1 cellular context compared by ENCODE assay signal in the genomic region with DNA sequence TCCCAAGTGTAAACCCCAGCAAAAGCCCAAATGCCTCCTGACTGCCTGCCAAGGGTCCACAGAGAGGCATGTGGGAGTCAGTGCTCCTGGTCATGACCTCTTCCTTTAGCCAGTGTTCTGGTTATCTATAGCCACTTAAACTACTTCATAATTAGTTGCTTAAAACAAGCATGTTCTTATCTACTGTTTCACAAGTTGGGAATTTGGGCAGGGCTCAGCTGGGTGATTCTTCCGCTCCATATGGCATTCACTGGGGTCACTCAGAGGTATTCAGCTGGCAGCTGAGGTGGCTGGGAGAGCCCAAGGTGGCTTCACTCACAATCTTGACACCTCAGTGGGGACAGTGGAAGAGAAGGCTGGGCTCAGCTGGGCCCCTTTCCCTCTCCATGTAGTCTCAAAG.
TF ChIP-seq lines count a peak whose summit lies in the region.

No MANE protein-coding gene starts in this region.

TF ChIP-seq in K562, 482 proteins besides CTCF, POLR2A, EP300 and RAD21 (continued from another document):
- TF ChIP-seq MLLT1 (IDR thresholded peaks at IDR 0.05) (no peak), ELF2 (CRISPR knock-in tag; IDR thresholded peaks at IDR 0.05) (no peak), RCOR1 (IDR thresholded peaks at IDR 0.05; ENCODE audit: borderline replicate concordance in 1 of 2, low read depth in 2 of 2, low read length in 2 of 2) (peak in 1 of 2 experiments; percentile 63; a peak in 1 of 4 replicates), JUND (IDR thresholded peaks at IDR 0.05; ENCODE audit: borderline replicate concordance, low read depth, low read length) (0 out of 2 replicates have a peak, but pooled peaks have one; percentile 9), JUND (tag; IDR thresholded peaks at IDR 0.05; ENCODE audit: borderline replicate concordance, low read depth, low read length) (no peak), ILF3 (IDR thresholded peaks at IDR 0.05; ENCODE audit: borderline replicate concordance) (no peak), PKNOX1 (IDR thresholded peaks at IDR 0.05) (no peak), KDM1A (IDR thresholded peaks at IDR 0.05) (peak; percentile 36 to 54; a peak in 2 of 4 replicates), TRIM24 (IDR thresholded peaks at IDR 0.05) (peak in 1 of 2 experiments; percentile 57; a peak in 1 of 4 replicates), TCF3 (CRISPR knock-in tag; IDR thresholded peaks at IDR 0.05) (peak; percentile 74), MCM3 (IDR thresholded peaks at IDR 0.05) (no peak), TEAD4 (IDR thresholded peaks at IDR 0.05; ENCODE audit: low read length) (peak; percentile 76), TEAD4 (CRISPR knock-in tag; IDR thresholded peaks at IDR 0.05; ENCODE audit: borderline replicate concordance) (no peak), NFIC (IDR thresholded peaks at IDR 0.05) (peak; percentile 35; the same call in 1 of the 2 replicates), MITF (IDR thresholded peaks at IDR 0.05) (no peak), NR3C1 (CRISPR knock-in tag; IDR thresholded peaks at IDR 0.05) (no peak), NFYB (IDR thresholded peaks at IDR 0.05; ENCODE audit: extremely low read depth, insufficient read length) (no peak), FOSL1 (tag; conservative IDR thresholded peaks at IDR 0.05) (peak; percentile 39; the same call in 1 of the 2 replicates), NR2C2 (CRISPR knock-in tag; IDR thresholded peaks at IDR 0.05) (no peak), NR2C2 (tag; IDR thresholded peaks at IDR 0.05) (0 out of 2 replicates have a peak, but pooled peaks have one; percentile 25), TEAD1 (CRISPR knock-in tag; IDR thresholded peaks at IDR 0.05) (0 out of 4 replicates have a peak, but pooled peaks of 1 of the 2 experiments have one; percentile 37), NCOR1 (IDR thresholded peaks at IDR 0.05) (peak; percentile 63), TBL1XR1 (IDR thresholded peaks at IDR 0.05; ENCODE audit: low read length in 2 of 2) (0 out of 4 replicates have a peak, but pooled peaks of 1 of the 2 experiments have one; percentile 34), KLF16 (IDR thresholded peaks at IDR 0.05) (peak; percentile 73), CEBPG (CRISPR knock-in tag; IDR thresholded peaks at IDR 0.05) (no peak), CEBPG (tag; conservative IDR thresholded peaks at IDR 0.05 in 1 of 2, IDR thresholded peaks at IDR 0.05 in 1 of 2) (0 out of 4 replicates have a peak, but pooled peaks of 1 of the 2 experiments have one; percentile 32), HNRNPUL1 (IDR thresholded peaks at IDR 0.05; ENCODE audit: low read length) (no peak), HDGF (IDR thresholded peaks at IDR 0.05) (no peak), HMG20B (CRISPR knock-in tag; IDR thresholded peaks at IDR 0.05) (no peak), ZNF778 (CRISPR knock-in tag; IDR thresholded peaks at IDR 0.05) (no peak), FIP1L1 (IDR thresholded peaks at IDR 0.05; ENCODE audit: low read depth, low read length, poor library complexity, severe bottlenecking) (no peak), SOX6 (IDR thresholded peaks at IDR 0.05) (peak; percentile 66), CBFA2T3 (IDR thresholded peaks at IDR 0.05) (peak; percentile 86)
- TF ChIP-seq, protein P1, sequence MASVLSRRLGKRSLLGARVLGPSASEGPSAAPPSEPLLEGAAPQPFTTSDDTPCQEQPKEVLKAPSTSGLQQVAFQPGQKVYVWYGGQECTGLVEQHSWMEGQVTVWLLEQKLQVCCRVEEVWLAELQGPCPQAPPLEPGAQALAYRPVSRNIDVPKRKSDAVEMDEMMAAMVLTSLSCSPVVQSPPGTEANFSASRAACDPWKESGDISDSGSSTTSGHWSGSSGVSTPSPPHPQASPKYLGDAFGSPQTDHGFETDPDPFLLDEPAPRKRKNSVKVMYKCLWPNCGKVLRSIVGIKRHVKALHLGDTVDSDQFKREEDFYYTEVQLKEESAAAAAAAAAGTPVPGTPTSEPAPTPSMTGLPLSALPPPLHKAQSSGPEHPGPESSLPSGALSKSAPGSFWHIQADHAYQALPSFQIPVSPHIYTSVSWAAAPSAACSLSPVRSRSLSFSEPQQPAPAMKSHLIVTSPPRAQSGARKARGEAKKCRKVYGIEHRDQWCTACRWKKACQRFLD (CRISPR knock-in tag; IDR thresholded peaks at IDR 0.05), result 0 out of 2 replicates have a peak, but pooled peaks have one; percentile 52
- TF ChIP-seq, protein P2, sequence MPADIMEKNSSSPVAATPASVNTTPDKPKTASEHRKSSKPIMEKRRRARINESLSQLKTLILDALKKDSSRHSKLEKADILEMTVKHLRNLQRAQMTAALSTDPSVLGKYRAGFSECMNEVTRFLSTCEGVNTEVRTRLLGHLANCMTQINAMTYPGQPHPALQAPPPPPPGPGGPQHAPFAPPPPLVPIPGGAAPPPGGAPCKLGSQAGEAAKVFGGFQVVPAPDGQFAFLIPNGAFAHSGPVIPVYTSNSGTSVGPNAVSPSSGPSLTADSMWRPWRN (IDR thresholded peaks at IDR 0.05; ENCODE audit: low read depth), result 0 out of 2 replicates have a peak, but pooled peaks have one; percentile 25
- TF ChIP-seq, protein P3, sequence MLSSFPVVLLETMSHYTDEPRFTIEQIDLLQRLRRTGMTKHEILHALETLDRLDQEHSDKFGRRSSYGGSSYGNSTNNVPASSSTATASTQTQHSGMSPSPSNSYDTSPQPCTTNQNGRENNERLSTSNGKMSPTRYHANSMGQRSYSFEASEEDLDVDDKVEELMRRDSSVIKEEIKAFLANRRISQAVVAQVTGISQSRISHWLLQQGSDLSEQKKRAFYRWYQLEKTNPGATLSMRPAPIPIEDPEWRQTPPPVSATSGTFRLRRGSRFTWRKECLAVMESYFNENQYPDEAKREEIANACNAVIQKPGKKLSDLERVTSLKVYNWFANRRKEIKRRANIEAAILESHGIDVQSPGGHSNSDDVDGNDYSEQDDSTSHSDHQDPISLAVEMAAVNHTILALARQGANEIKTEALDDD (IDR thresholded peaks at IDR 0.05), result peak; percentile 81
TF ChIP-seq in K562: peak in this region for 25.
